19 cellular contexts compared by ENCODE assay signal in genomic region chr4:60403986-60404385, GRCh38.
A peak's percentile ranks its signal among the peaks of the same experiment; 100 is the strongest.
DNase-seq lines count a peak whose midpoint lies in the region; ATAC-seq, FAIRE-seq and TF ChIP-seq lines count a peak whose summit lies in the region.
"Had no signal": no experiment of that assay in that cellular context is flagged by ENCODE, and none has a peak within 500 bp of the region (broad histone marks: within the 10 kb centered on the region; RNA-seq: fewer than 3 reads in every experiment).

No MANE protein-coding gene starts in this region.

- TF ChIP-seq CTCF in endodermal cell (conservative IDR thresholded peaks at IDR 0.05): no peak
- no peak for TF ChIP-seq CTCF in pancreas (IDR thresholded peaks at IDR 0.05)
- TF ChIP-seq CTCF in mammary epithelial cell (conservative IDR thresholded peaks at IDR 0.05 in 1 of 2, IDR thresholded peaks at IDR 0.05 in 1 of 2; ENCODE audit: extremely low read depth in 1 of 2, insufficient read depth in 1 of 2, low read depth in 1 of 2, low read length in 2 of 2): no peak

- intact Hi-C loops in pancreas (cut with DNase I): no loop called here
- intact Hi-C loops in mammary epithelial cell (cut with micrococcal nuclease): no loop called here

- H3K27me3 ChIP-seq in H7 (ENCODE audit: control insufficient read depth, insufficient read depth, low read length): no peaks in the 10 kb centered on the region
- H3K27me3 ChIP-seq in endodermal cell (ENCODE audit: control insufficient read depth, insufficient read depth, low read length, poor library complexity, severe bottlenecking): no peaks in the 10 kb centered on the region
- H3K27me3 ChIP-seq in iPS DF 6.9 (ENCODE audit: control insufficient read depth, insufficient read depth, low read length): no peaks in the 10 kb centered on the region
- H3K27me3 ChIP-seq in pancreas: no peaks in the 10 kb centered on the region
- H3K27me3 ChIP-seq in mammary epithelial cell (ENCODE audit: insufficient read depth, low read length): no peaks in the 10 kb centered on the region
- H3K27me3 ChIP-seq: BE2C had no signal

- H3K4me1 ChIP-seq in endodermal cell (ENCODE audit: control insufficient read depth, insufficient read depth, low read length): no peaks in the 10 kb centered on the region
- no peaks in the 10 kb centered on the region; the same call in 1 of the 2 replicates for H3K4me1 ChIP-seq in iPS DF 6.9 (ENCODE audit: control insufficient read depth, insufficient read depth, low read length)
- H3K4me1 ChIP-seq in pancreas: no peaks in the 10 kb centered on the region
- no peaks in the 10 kb centered on the region for H3K4me1 ChIP-seq in mammary epithelial cell (ENCODE audit: insufficient read depth, low read length)
- H3K4me1 ChIP-seq: BE2C, Caco-2 had no signal

- no peak overlapping the region for H3K4me3 Mint-ChIP-seq in endodermal cell
- H3K4me3 Mint-ChIP-seq: CD4-positive, CD25-positive, alpha-beta regulatory T cell; IgD-negative memory B cell had no signal

- no TSS peak for BruUV-seq in mammary epithelial cell (replicated peaks; lab: Mats Ljungman, UMichigan)

- no peak for ATAC-seq in pancreas
- ATAC-seq: HepG2 had no signal

- H3K27ac ChIP-seq in endodermal cell (ENCODE audit: low read depth, low read length) (peak overlapping the region; percentile 27), iPS DF 6.9 (ENCODE audit: low read length) (no peak overlapping the region), pancreas (no peak overlapping the region), mammary epithelial cell (ENCODE audit: insufficient read depth, low read depth, low read length) (no peak overlapping the region)

- in situ Hi-C loops in mammary epithelial cell (cut with MboI; ENCODE audit: low sequenced_read_pairs in 2 of 2): no loop called here

- no peaks in the 10 kb centered on the region for H3K36me3 ChIP-seq in H7 (replicated peaks; ENCODE audit: control insufficient read depth, insufficient read depth, low read length)
- H3K36me3 ChIP-seq in endodermal cell (ENCODE audit: control insufficient read depth, insufficient read depth, low read length): no peaks in the 10 kb centered on the region
- no peaks in the 10 kb centered on the region for H3K36me3 ChIP-seq in iPS DF 6.9 (ENCODE audit: control insufficient read depth, insufficient read depth, low read length)
- no peaks in the 10 kb centered on the region for H3K36me3 ChIP-seq in pancreas
- no peaks in the 10 kb centered on the region for H3K36me3 ChIP-seq in mammary epithelial cell (ENCODE audit: insufficient read depth, low read length)
- H3K36me3 ChIP-seq: BE2C had no signal

- no peak overlapping the region for H3K4me3 ChIP-seq in H7 (ENCODE audit: insufficient read depth, low read depth, low read length)
- H3K4me3 ChIP-seq in endodermal cell (ENCODE audit: low read length): no peak overlapping the region
- no peak overlapping the region for H3K4me3 ChIP-seq in iPS DF 6.9 (ENCODE audit: low read length)
- H3K4me3 ChIP-seq in pancreas: no peak overlapping the region
- H3K4me3 ChIP-seq in mammary epithelial cell (replicated peaks in 1 of 3; ENCODE audit: insufficient read depth in 1 of 3, low read depth in 2 of 3, low read length in 3 of 3): no peak overlapping the region

- WGBS in endodermal cell (ENCODE audit: insufficient coverage in 1 of 2, insufficient read length in 1 of 2), 2 experiments: 25 to 30% methylated on average over 1 of the region's 1 CpG
- no CpG with 5 or more reads among the region's 1 CpG for WGBS in iPS DF 6.9 (ENCODE audit: insufficient coverage, insufficient read length)
- 0 to 1% methylated on average over 1 of the region's 1 CpG for WGBS in pancreas, 2 donors
- WGBS in mammary epithelial cell (ENCODE audit: low coverage, missing lambda C conversion rate): 0% methylated on average over 1 of the region's 1 CpG

- no peak overlapping the region for H3K27ac Mint-ChIP-seq in endodermal cell
- H3K27ac Mint-ChIP-seq: CD4-positive, CD25-positive, alpha-beta regulatory T cell; IgD-negative memory B cell had no signal

- H3K36me3 Mint-ChIP-seq in endodermal cell (ENCODE audit: low read depth): no peaks in the 10 kb centered on the region
- H3K36me3 Mint-ChIP-seq: CD4-positive, CD25-positive, alpha-beta regulatory T cell; IgD-negative memory B cell had no signal

- no peaks in the 10 kb centered on the region for H3K79me2 ChIP-seq in mammary epithelial cell (ENCODE audit: insufficient read depth, low read length)

- H3K9me3 ChIP-seq in endodermal cell (ENCODE audit: control insufficient read depth, low read length) (no peaks in the 10 kb centered on the region), iPS DF 6.9 (ENCODE audit: control insufficient read depth, insufficient read depth, low read length) (no peaks in the 10 kb centered on the region), pancreas (no peaks in the 10 kb centered on the region), mammary epithelial cell (replicated peaks; ENCODE audit: insufficient read depth, low read length) (no peaks in the 10 kb centered on the region)
- H3K9me3 ChIP-seq: BE2C, Caco-2 had no signal

- H3K9me3 Mint-ChIP-seq in endodermal cell: no peaks in the 10 kb centered on the region

- H3K4me2 ChIP-seq in mammary epithelial cell (ENCODE audit: insufficient read depth, low read depth, low read length): no peak overlapping the region

- no peaks in the 10 kb centered on the region for H4K20me1 ChIP-seq in mammary epithelial cell (ENCODE audit: insufficient read depth, low read length)

- H3K9ac ChIP-seq in endodermal cell (ENCODE audit: extremely low read depth, low read length, poor library complexity, severe bottlenecking): no peak overlapping the region
- H3K9ac ChIP-seq in mammary epithelial cell (ENCODE audit: insufficient read depth, low read length): no peak overlapping the region

- dilution Hi-C loops in mammary epithelial cell (cut with HindIII; ENCODE audit: low sequenced_read_pairs): no loop called here

- CTCF ChIA-PET in mammary epithelial cell (lab: Charles Lee; ENCODE audit: low non-redundant PET): no interaction called here

- H3K27me3 Mint-ChIP-seq in endodermal cell (ENCODE audit: insufficient read depth): no peaks in the 10 kb centered on the region
- H3K27me3 Mint-ChIP-seq: CD4-positive, CD25-positive, alpha-beta regulatory T cell; IgD-negative memory B cell had no signal

- H3K4me1 Mint-ChIP-seq in endodermal cell: no peaks in the 10 kb centered on the region
- H3K4me1 Mint-ChIP-seq: CD4-positive, CD25-positive, alpha-beta regulatory T cell; IgD-negative memory B cell had no signal

- no peak overlapping the region for H2AFZ ChIP-seq in mammary epithelial cell (ENCODE audit: low read depth, low read length)

- DNase-seq in H7: peak; percentile 5
- peak; percentile 13 for DNase-seq in OCI-M1 (lab: John Stamatoyannopoulos, UW)
- no peak for DNase-seq in endodermal cell
- peak; percentile 29 for DNase-seq in iPS DF 6.9 (ENCODE audit: low read depth, low spot score)
- no peak for DNase-seq in pancreas
- DNase-seq in mammary epithelial cell: no peak
- DNase-seq in NCI-H345 (lab: John Stamatoyannopoulos, UW): no peak
- DNase-seq in stimulated activated CD4-positive, alpha-beta T cell treated with anti-CD3 and anti-CD28 coated beads, Interleukin-4, amount 100 ng/mL, for 1 hour: no peak
- DNase-seq: ACHN; BE2C; C1 segment of cervical spinal cord; Caco-2; CD4-positive, CD25-positive, alpha-beta regulatory T cell; GDM1; KBM-7 had no signal

- FAIRE-seq in pancreas (lab: Jason Lieb, UNC): no peak
- FAIRE-seq: D721Med, H54, HepG2 had no signal

Comparison
In these comparisons a context has a peak if more than half of its experiments do, and no peak if none do; other contexts are left out.
1. DNase-seq: peak in H7 (single experiment), OCI-M1 (single experiment) and iPS DF 6.9 (single experiment); none in endodermal cell (single experiment), pancreas (0 of 6), mammary epithelial cell (single experiment), NCI-H345 (single experiment) and stimulated activated CD4-positive, alpha-beta T cell treated with anti-CD3 and anti-CD28 coated beads, Interleukin-4, amount 100 ng/mL, for 1 hour (single experiment).